9 cellular contexts compared by ENCODE assay signal in genomic region chr18:13813271-13813849, GRCh38. TPM values are rescaled to one million over a fixed set of nuclear protein-coding genes. Genes with fewer than 3 reads are reported as not detected.
DNase-seq lines count a peak whose midpoint lies in the region; ATAC-seq and TF ChIP-seq lines count a peak whose summit lies in the region.
"Had no signal": no experiment of that assay in that cellular context is flagged by ENCODE, and none has a peak within 500 bp of the region (broad histone marks: within the 10 kb centered on the region; RNA-seq: fewer than 3 reads in every experiment).

No MANE protein-coding gene starts in this region.

- H3K4me3 Mint-ChIP-seq in Caco-2 (ENCODE audit: unreplicated experiment), result no peak overlapping the region
- H3K4me3 Mint-ChIP-seq: T-helper 1 cell treated with Interleukin-12 subunit alpha and Interleukin-12 subunit beta and Interleukin-4 antibody, amounts not matched to agents 30 μg/mL and 1 μg/mL, for 36 hours had no signal

- no peak overlapping the region for H4K12ac ChIP-seq in trophoblast cell (ENCODE audit: low read depth, low read length)

- no peaks in the 10 kb centered on the region for H3K79me2 ChIP-seq in trophoblast cell (ENCODE audit: control insufficient read depth, insufficient read depth, low read length, poor library complexity)

- peak; percentile 80 to 83 for TF ChIP-seq CTCF in Caco-2 (IDR thresholded peaks at IDR 0.05; ENCODE audit: insufficient read depth in 1 of 2, low read depth in 1 of 2, low read length in 1 of 2, severe bottlenecking in 1 of 2, unreplicated experiment in 1 of 2)
- peak; percentile 75 for TF ChIP-seq CTCF in GM20000 (IDR thresholded peaks at IDR 0.05; ENCODE audit: extremely low read depth, missing control alignments)

- POLR2A ChIA-PET in Caco-2 (lab: Charles Lee), result no interaction called here

- H3K4me1 Mint-ChIP-seq in Caco-2 (ENCODE audit: low read depth, unreplicated experiment), result peaks cover 8% of the 10 kb centered on the region

- no TSS peak for BruUV-seq in Caco-2 (replicated peaks; lab: Mats Ljungman, UMichigan)

- H2BK5ac ChIP-seq in trophoblast cell (ENCODE audit: low read depth, low read length, poor library complexity), result no peak overlapping the region

- H3K14ac ChIP-seq in trophoblast cell (ENCODE audit: low read length), result no peak overlapping the region

- H3K27ac Mint-ChIP-seq in Caco-2 (ENCODE audit: unreplicated experiment), result no peak overlapping the region
- H3K27ac Mint-ChIP-seq: T-helper 1 cell treated with Interleukin-12 subunit alpha and Interleukin-12 subunit beta and Interleukin-4 antibody, amounts not matched to agents 30 μg/mL and 1 μg/mL, for 36 hours had no signal

- H2AK5ac ChIP-seq in trophoblast cell (ENCODE audit: low read length), result no peak overlapping the region

- H2BK12ac ChIP-seq in trophoblast cell (ENCODE audit: low read length), result no peak overlapping the region

- no peaks in the 10 kb centered on the region for H3K79me1 ChIP-seq in trophoblast cell (ENCODE audit: low read length)

- H3K4ac ChIP-seq in trophoblast cell (ENCODE audit: low read depth, low read length), result no peak overlapping the region

- H3K9me3 Mint-ChIP-seq in Caco-2 (ENCODE audit: unreplicated experiment), result no peaks in the 10 kb centered on the region
- H3K9me3 Mint-ChIP-seq: T-helper 1 cell treated with Interleukin-12 subunit alpha and Interleukin-12 subunit beta and Interleukin-4 antibody, amounts not matched to agents 30 μg/mL and 1 μg/mL, for 36 hours had no signal

- H3K4me2 ChIP-seq in trophoblast cell (ENCODE audit: low read length), result no peak overlapping the region

- no peak overlapping the region for H2BK120ac ChIP-seq in trophoblast cell (ENCODE audit: insufficient read depth, low read length, poor library complexity)

- H3K9ac ChIP-seq in trophoblast cell (ENCODE audit: low read length), result no peak overlapping the region

- H3K23ac ChIP-seq in trophoblast cell (ENCODE audit: low read length), result no peak overlapping the region

- CTCF ChIA-PET in Caco-2 (lab: Charles Lee), result interaction anchor here (0.5 to 1.9 kb wide), 6 partner anchors 11 to 340 kb away, joined by 3 to 6 read pairs (median 3); partner anchors contain the start of gene MC5R

- H3K36me3 Mint-ChIP-seq in Caco-2 (ENCODE audit: insufficient read depth, unreplicated experiment), result no peaks in the 10 kb centered on the region

- H3K4me1 ChIP-seq in Caco-2, result peaks cover 10% of the 10 kb centered on the region; the same call in 1 of the 2 replicates
- no peaks in the 10 kb centered on the region for H3K4me1 ChIP-seq in SJCRH30
- H3K4me1 ChIP-seq in trophoblast cell (ENCODE audit: control insufficient read depth in 1 of 2, insufficient read depth in 2 of 2, low read length in 2 of 2), result peaks cover 8 to 15% of the 10 kb centered on the region in 2 experiments
- H3K4me1 ChIP-seq in aorta (ENCODE audit: control insufficient read depth in 1 of 2, insufficient read depth in 2 of 2, low read length in 2 of 2), result no peaks in the 10 kb centered on the region

- no peak overlapping the region for H4K8ac ChIP-seq in trophoblast cell (ENCODE audit: low read depth, low read length)

- intact Hi-C loops in Caco-2 (cut with micrococcal nuclease; ENCODE audit: unreplicated experiment), result no loop called here
- intact Hi-C loops in aorta (cut with DNase I), result no loop called here

- no peak overlapping the region for H4K91ac ChIP-seq in trophoblast cell (ENCODE audit: low read depth, low read length)

- H3K27me3 Mint-ChIP-seq in Caco-2 (ENCODE audit: insufficient read depth, unreplicated experiment), result peaks cover 7% of the 10 kb centered on the region

- no peaks in the 10 kb centered on the region for H3K9me3 ChIP-seq in Caco-2
- no peaks in the 10 kb centered on the region for H3K9me3 ChIP-seq in SJCRH30 (replicated peaks)
- peaks cover 3% of the 10 kb centered on the region for H3K9me3 ChIP-seq in trophoblast cell (ENCODE audit: insufficient read depth, low read depth, low read length)
- H3K9me3 ChIP-seq in aorta (ENCODE audit: control insufficient read depth, low read length), result no peaks in the 10 kb centered on the region

- DNase-seq in Caco-2, result peak; percentile 53 to 71
- peak; percentile 74 for DNase-seq in GM20000 (ENCODE audit: low spot score)
- DNase-seq in HuH-7.5 (ENCODE audit: low spot score), result peak; percentile 83
- peak; percentile 23 to 68 for DNase-seq in SJCRH30
- DNase-seq in activated naive CD4-positive, alpha-beta T cell treated with Interleukin-2 at 50 U/mL for 16 hours, result peak; percentile 61
- DNase-seq in globus pallidus (ENCODE audit: low spot score), result peak; percentile 57
- DNase-seq in trophoblast cell, result peak; percentile 52 to 83
- DNase-seq in aorta, result peak in 1 of 2 donors; percentile 59

- H3K27me3 ChIP-seq in Caco-2 (replicated peaks; ENCODE audit: control insufficient read depth, insufficient read depth, low read length), result no peaks in the 10 kb centered on the region
- no peaks in the 10 kb centered on the region for H3K27me3 ChIP-seq in SJCRH30
- H3K27me3 ChIP-seq in trophoblast cell (ENCODE audit: insufficient read depth, low read length), result no peaks in the 10 kb centered on the region
- no peaks in the 10 kb centered on the region for H3K27me3 ChIP-seq in aorta (ENCODE audit: control insufficient read depth in 1 of 2, insufficient read depth in 2 of 2, low read length in 1 of 2)

- no peak overlapping the region for H3K4me3 ChIP-seq in Caco-2 (ENCODE audit: low read depth, low read length)
- H3K4me3 ChIP-seq in SJCRH30, result no peak overlapping the region
- no peak overlapping the region for H3K4me3 ChIP-seq in trophoblast cell (ENCODE audit: low read depth, low read length)
- no peak overlapping the region for H3K4me3 ChIP-seq in aorta (ENCODE audit: low read length in 2 of 2)

- no peak overlapping the region for H3K18ac ChIP-seq in trophoblast cell (ENCODE audit: low read length)

- no peak overlapping the region for H2AFZ ChIP-seq in trophoblast cell (ENCODE audit: insufficient read depth, low read length, poor library complexity)

- no CpG with 5 or more reads among the region's 4 CpGs for WGBS in trophoblast cell (ENCODE audit: extremely low coverage, insufficient coverage, insufficient read length)
- WGBS in aorta, 2 donors, result 26 to 28% methylated on average over 4 of the region's 4 CpGs

- H3K27ac ChIP-seq in SJCRH30 (no peak overlapping the region), trophoblast cell (ENCODE audit: low read depth, low read length) (no peak overlapping the region), aorta (ENCODE audit: low read depth in 1 of 2, low read length in 2 of 2) (no peak overlapping the region)

- peak; percentile 84 for ATAC-seq in aorta (ENCODE audit: low FRiP score)

- no peaks in the 10 kb centered on the region for H3K36me3 ChIP-seq in Caco-2 (ENCODE audit: control insufficient read depth, insufficient read depth, low read length)
- no peaks in the 10 kb centered on the region for H3K36me3 ChIP-seq in SJCRH30
- H3K36me3 ChIP-seq in trophoblast cell (ENCODE audit: control insufficient read depth in 1 of 2, insufficient read depth in 2 of 2, low read length in 2 of 2), result no peaks in the 10 kb centered on the region
- no peaks in the 10 kb centered on the region for H3K36me3 ChIP-seq in aorta (ENCODE audit: control insufficient read depth in 1 of 2, insufficient read depth in 2 of 2, low read length in 1 of 2)

RNA-seq across cellular contexts. Expression of gene MC5R, which starts 10.6 kb away (rescaled TPM):
- total RNA-seq in Caco-2 (2022) (not detected in 2 replicates), aorta (not detected)
- not detected in 2 replicates for total RNA-seq in SJCRH30 (2014; rRNA removed; shearing (Covaris generic))
- not detected in 2 replicates for polyA plus RNA-seq in trophoblast cell (2013)
- not detected for polyA plus RNA-seq in aorta
